In genomic region chr15:44987711-44988110, GRCh38 we compare ENCODE assay signal across 15 cellular contexts. TPM values are rescaled to one million over a fixed set of nuclear protein-coding genes. Genes with fewer than 3 reads are reported as not detected.
"Had no signal": no experiment of that assay in that cellular context is flagged by ENCODE, and none has a peak within 500 bp of the region (broad histone marks: within the 10 kb centered on the region; RNA-seq: fewer than 3 reads in every experiment).

No MANE protein-coding gene starts in this region.

RNA-seq across cellular contexts. Expression of gene TERB2, which starts 31.2 kb away (rescaled TPM):
- total RNA-seq: activated CD4-positive, alpha-beta memory T cell treated with anti-CD3 and anti-CD28 coated beads, Interleukin-2, amount 10 ng/mL, durations not matched to agents 7 days and 5 days; activated CD8-positive, alpha-beta memory T cell treated with anti-CD3 and anti-CD28 coated beads for 36 hours; activated naive CD8-positive, alpha-beta T cell treated with anti-CD3 and anti-CD28 coated beads, Interleukin-2, amount 10 ng/mL, durations not matched to agents 7 days and 5 days; adrenal gland; astrocyte; body of pancreas; breast epithelium; cardiac septum; M059J; OCI-LY7; PC-9; Right ventricle myocardium inferior; SK-MEL-5; T-cell; T-helper 17 cell had no signal
- polyA plus RNA-seq: adrenal gland had no signal
